In genomic region chr10:78341953-78342614, GRCh38 we compare ENCODE assay signal across 16 cellular contexts.
DNase-seq lines count a peak whose midpoint lies in the region; ATAC-seq, FAIRE-seq and TF ChIP-seq lines count a peak whose summit lies in the region.
"Had no signal": no experiment of that assay in that cellular context is flagged by ENCODE, and none has a peak within 500 bp of the region (broad histone marks: within the 10 kb centered on the region; RNA-seq: fewer than 3 reads in every experiment).

No MANE protein-coding gene starts in this region.

- TF ChIP-seq CTCF in bronchial epithelial cell (IDR thresholded peaks at IDR 0.05; ENCODE audit: insufficient read depth, low read length, severe bottlenecking), result no peak
- TF ChIP-seq CTCF in nephron progenitor cell (IDR thresholded peaks at IDR 0.05), result no peak
- no peak for TF ChIP-seq CTCF in stomach (IDR thresholded peaks at IDR 0.05)
- no peak for TF ChIP-seq CTCF in omental fat pad (IDR thresholded peaks at IDR 0.05)
- TF ChIP-seq CTCF in BE2C (IDR thresholded peaks at IDR 0.05; ENCODE audit: low read depth, low read length), result no peak

- H3K4me1 Mint-ChIP-seq in activated CD4-positive, alpha-beta memory T cell treated with anti-CD3 and anti-CD28 coated beads for 36 hours (ENCODE audit: low read depth), result no peaks in the 10 kb centered on the region
- peaks cover 53% of the 10 kb centered on the region for H3K4me1 Mint-ChIP-seq in nephron progenitor cell
- H3K4me1 Mint-ChIP-seq: CD8-positive, alpha-beta memory T cell had no signal

- no peak for TF ChIP-seq POLR2A in stomach (IDR thresholded peaks at IDR 0.05)

- no peaks in the 10 kb centered on the region for H3K36me3 ChIP-seq in bronchial epithelial cell (ENCODE audit: control insufficient read depth, insufficient read depth, low read length)
- H3K36me3 ChIP-seq in stomach, result no peaks in the 10 kb centered on the region
- H3K36me3 ChIP-seq in BE2C, result no peaks in the 10 kb centered on the region
- H3K36me3 ChIP-seq: HAP-1, SJCRH30 had no signal

- no peak overlapping the region for H3K27ac ChIP-seq in stomach
- H3K27ac ChIP-seq: SJCRH30 had no signal

- no peak for TF ChIP-seq EP300 in stomach (IDR thresholded peaks at IDR 0.05)

- H3K4me3 Mint-ChIP-seq in activated CD4-positive, alpha-beta memory T cell treated with anti-CD3 and anti-CD28 coated beads for 36 hours, result no peak overlapping the region
- H3K4me3 Mint-ChIP-seq in nephron progenitor cell, result no peak overlapping the region
- H3K4me3 Mint-ChIP-seq: CD8-positive, alpha-beta memory T cell had no signal

- peaks cover 0 to 13% (median 3%) of the 10 kb centered on the region in 4 donors for H3K4me1 ChIP-seq in stomach
- no peaks in the 10 kb centered on the region for H3K4me1 ChIP-seq in BE2C
- H3K4me1 ChIP-seq: HAP-1, SJCRH30 had no signal

- CTCF ChIA-PET in activated CD4-positive, alpha-beta memory T cell treated with anti-CD3 and anti-CD28 coated beads for 36 hours (lab: Charles Lee), result no interaction called here

- peak; percentile 2 for DNase-seq in activated CD4-positive, alpha-beta memory T cell treated with anti-CD3 and anti-CD28 coated beads for 36 hours
- no peak for DNase-seq in bronchial epithelial cell (ENCODE audit: low read depth)
- no peak for DNase-seq in nephron progenitor cell
- DNase-seq in stomach, result peak; percentile 20
- DNase-seq in omental fat pad (ENCODE audit: low spot score), result no peak
- DNase-seq in NCI-H748 (lab: John Stamatoyannopoulos, UW; ENCODE audit: unreplicated experiment), result no peak
- DNase-seq in NCI-H2227 treated with DMSO at 0.1 percent for 48 hours (lab: John Stamatoyannopoulos, UW), result no peak
- DNase-seq in BE2C, result no peak
- DNase-seq: CD8-positive, alpha-beta memory T cell; DMS 273 treated with DMSO at 0.1 percent for 48 hours; Karpas-422; NCI-H187 treated with DMSO at 0.1 percent for 48 hours; NCI-H2171; NCI-H510A; SJCRH30 had no signal

- no peaks in the 10 kb centered on the region for H3K9me3 Mint-ChIP-seq in activated CD4-positive, alpha-beta memory T cell treated with anti-CD3 and anti-CD28 coated beads for 36 hours
- H3K9me3 Mint-ChIP-seq in nephron progenitor cell, result peaks cover 19% of the 10 kb centered on the region
- H3K9me3 Mint-ChIP-seq: CD8-positive, alpha-beta memory T cell had no signal

- H3K27me3 ChIP-seq in bronchial epithelial cell (ENCODE audit: control insufficient read depth, insufficient read depth, low read length) (peaks cover 5% of the 10 kb centered on the region), stomach (no peaks in the 10 kb centered on the region), BE2C (no peaks in the 10 kb centered on the region)
- H3K27me3 ChIP-seq: SJCRH30 had no signal

- peak; percentile 58 for FAIRE-seq in bronchial epithelial cell (lab: Jason Lieb, UNC)

- WGBS in stomach, 5 donors, result 85 to 95% (median 92%) methylated on average over 8 of the region's 8 CpGs

- no peak overlapping the region for H3K27ac Mint-ChIP-seq in activated CD4-positive, alpha-beta memory T cell treated with anti-CD3 and anti-CD28 coated beads for 36 hours
- peak overlapping the region; percentile 25 for H3K27ac Mint-ChIP-seq in nephron progenitor cell

- no peak overlapping the region for H3K4me3 ChIP-seq in bronchial epithelial cell (ENCODE audit: low read depth, low read length)
- H3K4me3 ChIP-seq in stomach, result no peak overlapping the region
- no peak overlapping the region for H3K4me3 ChIP-seq in BE2C (ENCODE audit: low read depth, low read length)
- H3K4me3 ChIP-seq: HAP-1, SJCRH30 had no signal

- POLR2A ChIA-PET in activated CD4-positive, alpha-beta memory T cell treated with anti-CD3 and anti-CD28 coated beads for 36 hours (lab: Charles Lee), result no interaction called here

- ATAC-seq in omental fat pad (ENCODE audit: low FRiP score), result no peak

- H3K27me3 Mint-ChIP-seq in activated CD4-positive, alpha-beta memory T cell treated with anti-CD3 and anti-CD28 coated beads for 36 hours, result no peaks in the 10 kb centered on the region
- peaks cover 12% of the 10 kb centered on the region for H3K27me3 Mint-ChIP-seq in nephron progenitor cell (ENCODE audit: low read depth, poor library complexity)

- H3K36me3 Mint-ChIP-seq in activated CD4-positive, alpha-beta memory T cell treated with anti-CD3 and anti-CD28 coated beads for 36 hours, result no peaks in the 10 kb centered on the region
- H3K36me3 Mint-ChIP-seq in nephron progenitor cell (ENCODE audit: low read depth), result peaks cover 7% of the 10 kb centered on the region
- H3K36me3 Mint-ChIP-seq: CD8-positive, alpha-beta memory T cell had no signal

- H3K9me3 ChIP-seq in stomach, result no peaks in the 10 kb centered on the region
- H3K9me3 ChIP-seq in BE2C, result no peaks in the 10 kb centered on the region
- H3K9me3 ChIP-seq: HAP-1, SJCRH30 had no signal

- intact Hi-C loops in activated CD4-positive, alpha-beta memory T cell treated with anti-CD3 and anti-CD28 coated beads for 36 hours (cut with micrococcal nuclease), result no loop called here
- intact Hi-C loops in stomach (cut with DNase I; ENCODE audit: low total_unique reads), result no loop called here

Comparison
In these comparisons a context has a peak if more than half of its experiments do, and no peak if none do; other contexts are left out.
1. DNase-seq: peak in activated CD4-positive, alpha-beta memory T cell treated with anti-CD3 and anti-CD28 coated beads for 36 hours (single experiment) and stomach (single experiment); none in bronchial epithelial cell (single experiment), nephron progenitor cell (single experiment), omental fat pad (single experiment), NCI-H748 (single experiment), NCI-H2227 treated with DMSO at 0.1 percent for 48 hours (single experiment) and BE2C (single experiment).